Comparison of ENCODE assay signal across 24 cellular contexts in the genomic region with DNA sequence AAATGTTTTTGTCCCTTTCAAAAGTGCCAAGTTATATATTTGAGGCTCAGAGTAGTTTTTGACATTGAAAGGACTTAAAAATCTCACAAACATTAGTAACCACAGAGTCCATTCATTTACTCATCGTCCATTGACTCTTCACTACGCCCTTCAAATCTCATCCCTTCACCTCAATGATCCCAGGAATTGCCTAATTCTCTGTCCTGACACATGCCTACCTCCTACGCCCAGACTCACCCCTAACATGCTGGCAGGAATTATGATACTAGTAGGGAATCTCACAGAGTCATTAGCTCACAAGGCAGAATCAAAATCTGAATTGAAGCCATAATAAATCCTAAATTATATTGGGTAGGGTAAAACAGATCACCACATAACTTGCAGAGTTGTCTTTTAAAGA.
"Had no signal": no experiment of that assay in that cellular context is flagged by ENCODE, and none has a peak within 500 bp of the region (broad histone marks: within the 10 kb centered on the region; RNA-seq: fewer than 3 reads in every experiment).

No MANE protein-coding gene starts in this region.

- FAIRE-seq: islet of Langerhans had no signal

- H3K4me2 ChIP-seq: neural progenitor cell had no signal

- H3K9me3 Mint-ChIP-seq: natural killer cell treated with Interleukin-12 subunit alpha and Interleukin-12 subunit beta and Interleukin-15 and Interleukin-18, amount 100 ng/mL, for 72 hours had no signal

- H2AFZ ChIP-seq: neural progenitor cell, parathyroid adenoma had no signal

- H3K36me3 ChIP-seq: esophagus squamous epithelium, neural progenitor cell, prostate gland, right lobe of liver, spleen, thoracic aorta, transverse colon had no signal

- H3K79me2 ChIP-seq: parathyroid adenoma had no signal

- H3K4me1 Mint-ChIP-seq: neural progenitor cell; stimulated activated naive B cell treated with anti-CD40 and anti-IgM and Interleukin-4, amounts not matched to agents 10 μg/mL and 1 μg/mL and 100 μg/mL, for 72 hours had no signal

- H3K4me1 ChIP-seq: esophagus squamous epithelium, neural progenitor cell, parathyroid adenoma, prostate gland, right lobe of liver, spleen, transverse colon had no signal

- H3K27me3 Mint-ChIP-seq: stimulated activated naive CD8-positive, alpha-beta T cell treated with anti-CD3 and anti-CD28 coated beads, Interleukin-15, amount 100 ng/mL, for 72 hours had no signal

- H3K27me3 ChIP-seq: esophagus squamous epithelium, neural progenitor cell, right lobe of liver, spleen, transverse colon had no signal

- H3K4me3 ChIP-seq: esophagus squamous epithelium, neural progenitor cell, prostate gland, right lobe of liver, spleen, thoracic aorta, transverse colon had no signal

- H3K9me3 ChIP-seq: esophagus squamous epithelium, prostate gland, right lobe of liver, thoracic aorta, transverse colon had no signal

- ATAC-seq: left lobe of liver; natural killer cell treated with Interleukin-12 subunit alpha and Interleukin-12 subunit beta and Interleukin-15 and Interleukin-18, amount 100 ng/mL, for 72 hours; stimulated activated naive B cell treated with anti-CD40 and anti-IgM and Interleukin-4, amounts not matched to agents 10 μg/mL and 1 μg/mL and 100 μg/mL, for 72 hours; stimulated activated naive CD8-positive, alpha-beta T cell treated with anti-CD3 and anti-CD28 coated beads, Interleukin-15, amount 100 ng/mL, for 72 hours had no signal

- DNase-seq: effector memory CD4-positive, alpha-beta T cell; esophagus squamous epithelium; foreskin melanocyte; head of caudate nucleus; hypothalamus; kidney glomerular epithelial cell; midbrain; nucleus accumbens; right lobe of liver; spleen; stimulated activated CD4-positive, alpha-beta T cell treated with anti-CD3 and anti-CD28 coated beads, Interleukin-15, amount 100 ng/mL, for 24 hours; stimulated activated CD4-positive, alpha-beta T cell treated with anti-CD3 and anti-CD28 coated beads, Interleukin-2, amount 100 ng/mL, for 24 hours; stimulated activated CD4-positive, alpha-beta T cell treated with anti-CD3 and anti-CD28 coated beads, Interleukin-4, amount 100 ng/mL, for 4 hours; stimulated activated naive B cell treated with anti-CD40 and anti-IgM and Interleukin-4, amounts not matched to agents 10 μg/mL and 1 μg/mL and 100 μg/mL, for 72 hours; stimulated activated naive CD8-positive, alpha-beta T cell treated with anti-CD3 and anti-CD28 coated beads, Interleukin-15, amount 100 ng/mL, for 72 hours; transverse colon had no signal

- H3K27ac Mint-ChIP-seq: natural killer cell treated with Interleukin-12 subunit alpha and Interleukin-12 subunit beta and Interleukin-15 and Interleukin-18, amount 100 ng/mL, for 72 hours; neural progenitor cell; stimulated activated naive B cell treated with anti-CD40 and anti-IgM and Interleukin-4, amounts not matched to agents 10 μg/mL and 1 μg/mL and 100 μg/mL, for 72 hours; stimulated activated naive CD8-positive, alpha-beta T cell treated with anti-CD3 and anti-CD28 coated beads, Interleukin-15, amount 100 ng/mL, for 72 hours had no signal

- H3K4me3 Mint-ChIP-seq: natural killer cell treated with Interleukin-12 subunit alpha and Interleukin-12 subunit beta and Interleukin-15 and Interleukin-18, amount 100 ng/mL, for 72 hours; neural progenitor cell; stimulated activated naive B cell treated with anti-CD40 and anti-IgM and Interleukin-4, amounts not matched to agents 10 μg/mL and 1 μg/mL and 100 μg/mL, for 72 hours; stimulated activated naive CD8-positive, alpha-beta T cell treated with anti-CD3 and anti-CD28 coated beads, Interleukin-15, amount 100 ng/mL, for 72 hours had no signal

- H3K36me3 Mint-ChIP-seq: neural progenitor cell; stimulated activated naive B cell treated with anti-CD40 and anti-IgM and Interleukin-4, amounts not matched to agents 10 μg/mL and 1 μg/mL and 100 μg/mL, for 72 hours had no signal

- H3K27ac ChIP-seq: epithelial cell of prostate, esophagus squamous epithelium, neural progenitor cell, parathyroid adenoma, prostate gland, right lobe of liver, spleen, thoracic aorta, transverse colon had no signal
